16 cellular contexts compared by ENCODE assay signal in the genomic region with DNA sequence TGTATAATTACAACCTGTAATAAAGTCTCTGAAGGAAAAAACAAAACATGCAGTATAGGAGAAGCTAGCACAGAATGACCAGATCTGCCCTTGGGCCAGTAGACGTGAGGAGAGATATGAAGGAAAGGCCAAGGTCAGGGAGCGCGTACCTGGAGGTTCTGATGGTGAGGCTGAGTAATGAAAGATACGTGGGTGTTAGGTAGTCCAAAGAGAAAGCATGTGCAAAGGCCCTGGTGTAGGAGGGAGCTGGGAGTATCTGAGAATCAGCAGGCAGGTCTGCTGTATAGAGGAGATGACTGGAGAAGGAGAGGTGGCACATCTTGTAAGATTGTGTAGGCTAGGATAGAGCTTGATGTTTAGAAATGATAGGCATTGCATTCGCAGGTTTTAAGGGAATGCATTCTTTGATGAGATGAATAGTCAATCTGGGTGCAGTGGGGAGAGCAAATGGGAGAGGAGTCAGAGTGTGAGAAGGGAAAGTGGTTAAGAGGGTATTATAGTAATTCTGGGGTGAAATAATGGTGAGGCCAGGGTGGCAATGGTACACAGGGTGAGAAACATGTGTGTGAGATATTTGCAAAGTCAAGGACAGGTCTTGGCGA.
"Had no signal": no experiment of that assay in that cellular context is flagged by ENCODE, and none has a peak within 500 bp of the region (broad histone marks: within the 10 kb centered on the region; RNA-seq: fewer than 3 reads in every experiment).

No MANE protein-coding gene starts in this region.

- H3K27me3 ChIP-seq: esophagus muscularis mucosa, gastrocnemius medialis, heart right ventricle, transverse colon had no signal

- DNase-seq: effector memory CD4-positive, alpha-beta T cell; gastrocnemius medialis; heart right ventricle; islet precursor cell; mammary epithelial cell; natural killer cell; right cardiac atrium; stimulated activated CD4-positive, alpha-beta T cell treated with anti-CD3 and anti-CD28 coated beads, Interleukin-2, amount 100 ng/mL, for 48 hours; transverse colon had no signal

- H3K4me3 Mint-ChIP-seq: mesothelial cell of epicardium; natural killer cell; neural crest cell; stimulated activated naive CD8-positive, alpha-beta T cell treated with anti-CD3 and anti-CD28 coated beads, Interleukin-15, Interleukin-2, amounts not matched to agents 100 ng/mL and 50 ng/mL, for 24 hours had no signal

- H3K9me3 ChIP-seq: esophagus muscularis mucosa, gastrocnemius medialis, thoracic aorta had no signal

- H3K36me3 Mint-ChIP-seq: mesothelial cell of epicardium, natural killer cell had no signal

- H3K4me1 ChIP-seq: esophagus muscularis mucosa, heart right ventricle had no signal

- ATAC-seq: gastrocnemius medialis, heart right ventricle, left lobe of liver, natural killer cell, right cardiac atrium had no signal

- H3K4me3 ChIP-seq: esophagus muscularis mucosa, gastrocnemius medialis, heart right ventricle, smooth muscle cell, thoracic aorta, transverse colon had no signal

- H3K27ac ChIP-seq: esophagus muscularis mucosa, gastrocnemius medialis, heart right ventricle, thoracic aorta, transverse colon had no signal

- H3K27ac Mint-ChIP-seq: mesothelial cell of epicardium; natural killer cell; stimulated activated naive CD8-positive, alpha-beta T cell treated with anti-CD3 and anti-CD28 coated beads, Interleukin-15, Interleukin-2, amounts not matched to agents 100 ng/mL and 50 ng/mL, for 24 hours had no signal

- H3K9me3 Mint-ChIP-seq: natural killer cell, neural crest cell had no signal

- H3K4me2 ChIP-seq: smooth muscle cell had no signal

- H3K36me3 ChIP-seq: esophagus muscularis mucosa, gastrocnemius medialis, heart right ventricle, thoracic aorta, transverse colon had no signal

- H3K27me3 Mint-ChIP-seq: stimulated activated naive CD8-positive, alpha-beta T cell treated with anti-CD3 and anti-CD28 coated beads, Interleukin-15, Interleukin-2, amounts not matched to agents 100 ng/mL and 50 ng/mL, for 24 hours had no signal
